Comparison of ENCODE assay signal across 8 cellular contexts in the genomic region with DNA sequence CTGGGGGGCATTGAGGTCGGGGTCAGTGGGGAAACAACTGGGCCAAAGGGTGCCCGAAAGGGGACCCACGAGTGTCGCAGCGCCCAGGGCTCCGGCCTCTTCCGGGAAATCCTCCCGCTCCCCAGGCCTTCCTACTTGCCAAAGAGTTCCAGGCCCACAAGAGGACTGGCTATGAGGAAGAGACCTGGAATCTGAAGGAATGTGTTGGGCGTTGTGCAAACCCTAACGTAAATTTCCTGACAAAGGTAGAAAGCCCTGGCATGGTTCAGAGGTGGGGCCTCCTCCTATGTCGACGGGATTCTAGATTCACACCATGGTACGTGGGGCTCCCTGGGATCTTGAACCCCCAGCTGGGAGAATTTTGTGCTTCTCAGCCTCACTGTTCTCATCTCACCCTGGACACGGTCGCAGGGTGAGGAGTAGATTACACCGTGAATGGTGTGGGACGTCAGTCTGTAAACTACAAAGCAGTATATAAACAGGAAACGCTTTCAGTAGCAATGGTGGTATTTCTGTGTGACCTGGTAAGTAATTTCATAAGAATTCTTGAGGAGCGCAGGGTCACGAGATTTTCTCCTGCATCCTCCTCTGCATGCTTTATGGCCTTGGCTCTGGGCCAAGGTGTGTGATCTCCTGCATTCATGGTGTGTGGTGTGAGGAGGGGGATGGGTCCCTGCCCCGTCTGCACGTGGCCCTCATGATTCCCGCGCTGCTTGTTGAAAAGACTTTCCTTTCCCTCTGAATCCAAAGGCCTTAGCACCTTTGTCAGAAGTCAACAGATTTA. TPM values are rescaled to one million over a fixed set of nuclear protein-coding genes. Genes with fewer than 3 reads are reported as not detected.
A peak's percentile ranks its signal among the peaks of the same experiment; 100 is the strongest.
DNase-seq lines count a peak whose midpoint lies in the region; ATAC-seq and TF ChIP-seq lines count a peak whose summit lies in the region.

No MANE protein-coding gene starts in this region.

- intact Hi-C loops in activated CD4-positive, alpha-beta memory T cell treated with anti-CD3 and anti-CD28 coated beads for 36 hours (cut with micrococcal nuclease) = loop anchor here (10.0 kb wide), 1 partner anchor 561 kb away; no protein-coding TSS in a partner anchor

- no peaks in the 10 kb centered on the region for H3K9me3 Mint-ChIP-seq in activated CD4-positive, alpha-beta memory T cell treated with anti-CD3 and anti-CD28 coated beads for 36 hours

- peaks cover 27% of the 10 kb centered on the region for H3K4me1 Mint-ChIP-seq in activated CD4-positive, alpha-beta memory T cell treated with anti-CD3 and anti-CD28 coated beads for 36 hours (ENCODE audit: low read depth)

- CTCF ChIA-PET in activated CD4-positive, alpha-beta memory T cell treated with anti-CD3 and anti-CD28 coated beads for 36 hours (lab: Charles Lee) = interaction anchor here (1.0 kb wide), 2 partner anchors 11 to 285 kb away, joined by 3 to 5 read pairs; a partner anchor contains a TSS

- peaks cover 2% of the 10 kb centered on the region for H3K36me3 Mint-ChIP-seq in activated CD4-positive, alpha-beta memory T cell treated with anti-CD3 and anti-CD28 coated beads for 36 hours

- peak overlapping the region; percentile 59 to 65 for H3K4me3 ChIP-seq in foreskin fibroblast (ENCODE audit: low read depth in 1 of 2, low read length in 2 of 2)

- peak; percentile 76 for DNase-seq in DMS 273 (lab: John Stamatoyannopoulos, UW; ENCODE audit: unreplicated experiment)
- DNase-seq in DMS 273 treated with DMSO at 0.1 percent for 48 hours (lab: John Stamatoyannopoulos, UW) = no peak
- DNase-seq in HuH-7.5 (ENCODE audit: low spot score) = peak; percentile 48
- peak; percentile 44 for DNase-seq in activated CD4-positive, alpha-beta memory T cell treated with anti-CD3 and anti-CD28 coated beads for 36 hours
- DNase-seq in foreskin fibroblast = peak; percentile 56 to 80
- DNase-seq in omental fat pad (ENCODE audit: low spot score) = peak; percentile 21
- DNase-seq in T-helper 9 cell = no peak

- TF ChIP-seq CTCF in foreskin fibroblast (IDR thresholded peaks at IDR 0.05; ENCODE audit: low read depth, low read length) (no peak), omental fat pad (IDR thresholded peaks at IDR 0.05) (no peak)

- peaks cover 4% of the 10 kb centered on the region for H3K27me3 Mint-ChIP-seq in activated CD4-positive, alpha-beta memory T cell treated with anti-CD3 and anti-CD28 coated beads for 36 hours

- POLR2A ChIA-PET in activated CD4-positive, alpha-beta memory T cell treated with anti-CD3 and anti-CD28 coated beads for 36 hours (lab: Charles Lee) = no interaction called here

- peak overlapping the region; percentile 72 for H3K4me3 Mint-ChIP-seq in activated CD4-positive, alpha-beta memory T cell treated with anti-CD3 and anti-CD28 coated beads for 36 hours

- peak; percentile 75 for ATAC-seq in omental fat pad (ENCODE audit: low FRiP score)
- no peak for ATAC-seq in GM18858 (IDR thresholded peaks at IDR 0.05; ENCODE audit: unreplicated experiment)

- peak overlapping the region; percentile 77 for H3K27ac Mint-ChIP-seq in activated CD4-positive, alpha-beta memory T cell treated with anti-CD3 and anti-CD28 coated beads for 36 hours

RNA-seq across cellular contexts. Expression of a gene that starts 0.9 kb away (rescaled TPM):
- 1 to 10 TPM; 8.5 to 8.8 TPM for total RNA-seq in activated CD4-positive, alpha-beta memory T cell treated with anti-CD3 and anti-CD28 coated beads for 36 hours
- total RNA-seq in omental fat pad = 10 to 100 TPM; 13.2 to 20.1 (median 17.3) TPM

RNA-seq across cellular contexts. Expression of a gene that starts 13.9 kb away (rescaled TPM):
- total RNA-seq in activated CD4-positive, alpha-beta memory T cell treated with anti-CD3 and anti-CD28 coated beads for 36 hours = 10 to 100 TPM; 27.2 to 29.5 TPM
- 100 to 1,000 TPM in 2 of 4 donors, 10 to 100 TPM in 2; 69.4 to 176 (median 103) TPM for total RNA-seq in omental fat pad

RNA-seq across cellular contexts. Expression of a gene that starts 23.1 kb away (rescaled TPM):
- total RNA-seq in activated CD4-positive, alpha-beta memory T cell treated with anti-CD3 and anti-CD28 coated beads for 36 hours = 100 to 1,000 TPM; 169 to 175 TPM
- 10 to 100 TPM; 18.0 to 47.6 (median 33.6) TPM for total RNA-seq in omental fat pad

Comparison
In these comparisons a context has a peak if more than half of its experiments do, and no peak if none do; other contexts are left out.
1. DNase-seq: peak in DMS 273 (single experiment), HuH-7.5 (single experiment), activated CD4-positive, alpha-beta memory T cell treated with anti-CD3 and anti-CD28 coated beads for 36 hours (single experiment), foreskin fibroblast (2 of 2) and omental fat pad (single experiment); none in DMS 273 treated with DMSO at 0.1 percent for 48 hours (single experiment) and T-helper 9 cell (single experiment).